15 cellular contexts compared by ENCODE assay signal in genomic region chr20:4924032-4924431, GRCh38.
DNase-seq lines count a peak whose midpoint lies in the region; ATAC-seq and TF ChIP-seq lines count a peak whose summit lies in the region.
"Had no signal": no experiment of that assay in that cellular context is flagged by ENCODE, and none has a peak within 500 bp of the region (broad histone marks: within the 10 kb centered on the region; RNA-seq: fewer than 3 reads in every experiment).

No MANE protein-coding gene starts in this region.

- H3K4me1 ChIP-seq in H9 (ENCODE audit: insufficient read depth, low read length) (peaks cover 3% of the 10 kb centered on the region; the same call in 1 of the 2 replicates), foreskin keratinocyte (no peaks in the 10 kb centered on the region)

- H3K79me2 ChIP-seq in H9 (ENCODE audit: insufficient read depth, low read length), result no peaks in the 10 kb centered on the region

- DNase-seq in activated naive CD4-positive, alpha-beta T cell treated with anti-CD3 and anti-CD28 coated beads, Interleukin-2, amount 50 U/mL, for 72 hours (ENCODE audit: low spot score in 2 of 2), result no peak
- DNase-seq in activated naive CD4-positive, alpha-beta T cell treated with anti-CD3 and anti-CD28 coated beads, Interleukin-2, amount 50 U/mL, for 16 hours, result no peak
- DNase-seq in H9 (peak; percentile 36), GM13976 (ENCODE audit: low spot score) (no peak), foreskin keratinocyte (no peak)
- DNase-seq in central memory CD8-positive, alpha-beta T cell (ENCODE audit: low spot score in 2 of 2), result no peak
- DNase-seq: Calu3, DMS53, NCI-H1048, NCI-H1436 treated with DMSO at 0.1 percent for 48 hours, NCI-H510A treated with DMSO at 0.1 percent for 48 hours had no signal

- H3K9me3 ChIP-seq in H9 (ENCODE audit: control insufficient read depth, low read depth, low read length), result no peaks in the 10 kb centered on the region
- H3K9me3 ChIP-seq: A549 had no signal

- H4K91ac ChIP-seq in H9 (ENCODE audit: insufficient read length, low read depth, low read length), result no peak overlapping the region

- H4K20me1 ChIP-seq in H9 (ENCODE audit: control insufficient read depth, insufficient read depth, insufficient read length), result no peaks in the 10 kb centered on the region

- H3K27ac Mint-ChIP-seq in activated naive CD4-positive, alpha-beta T cell treated with anti-CD3 and anti-CD28 coated beads, Interleukin-2, amount 50 U/mL, for 72 hours, result peak overlapping the region; percentile 57 to 68
- peak overlapping the region in 1 of 3 experiments; percentile 83; a peak in 3 of 7 replicates for H3K27ac Mint-ChIP-seq in H9
- H3K27ac Mint-ChIP-seq in central memory CD8-positive, alpha-beta T cell (ENCODE audit: low read depth), result peak overlapping the region; percentile 52
- H3K27ac Mint-ChIP-seq in stimulated activated memory B cell treated with anti-CD40 and anti-IgM and Interleukin-4, amounts not matched to agents 10 μg/mL and 1 μg/mL and 100 μg/mL, for 72 hours, result peak overlapping the region; percentile 71

- H2BK120ac ChIP-seq in H9 (ENCODE audit: low read depth, low read length, poor library complexity, severe bottlenecking), result no peak overlapping the region

- H2AK5ac ChIP-seq in H9 (ENCODE audit: insufficient read length, low read length), result no peak overlapping the region

- H3T11ph ChIP-seq in H9 (ENCODE audit: low read length), result no peak overlapping the region

- H2AFZ ChIP-seq in H9 (ENCODE audit: low read length), result no peak overlapping the region

- no peaks in the 10 kb centered on the region for H3K27me3 Mint-ChIP-seq in H9 (ENCODE audit: low read depth)
- no peaks in the 10 kb centered on the region for H3K27me3 Mint-ChIP-seq in central memory CD8-positive, alpha-beta T cell
- no peaks in the 10 kb centered on the region for H3K27me3 Mint-ChIP-seq in stimulated activated memory B cell treated with anti-CD40 and anti-IgM and Interleukin-4, amounts not matched to agents 10 μg/mL and 1 μg/mL and 100 μg/mL, for 72 hours

- H3K27me3 ChIP-seq in H9 (ENCODE audit: insufficient read depth, low read length) (no peaks in the 10 kb centered on the region), foreskin keratinocyte (no peaks in the 10 kb centered on the region)

- H2BK5ac ChIP-seq in H9 (ENCODE audit: insufficient read length, low read length), result no peak overlapping the region

- H4K8ac ChIP-seq in H9 (replicated peaks; ENCODE audit: insufficient read length, low read depth, low read length), result no peak overlapping the region

- H3K4ac ChIP-seq in H9 (ENCODE audit: low read depth, low read length), result no peak overlapping the region

- no peak for TF ChIP-seq CTCF in H9 (conservative IDR thresholded peaks at IDR 0.05)
- TF ChIP-seq CTCF in GM13976 (IDR thresholded peaks at IDR 0.05; ENCODE audit: borderline replicate concordance, control extremely low read depth, extremely low read depth, insufficient read depth, missing control alignments), result no peak
- TF ChIP-seq CTCF in foreskin keratinocyte (conservative IDR thresholded peaks at IDR 0.05), result no peak

- no peak overlapping the region for H4K5ac ChIP-seq in H9 (ENCODE audit: insufficient read length, low read depth, low read length)

- no peak overlapping the region for H3K18ac ChIP-seq in H9 (ENCODE audit: insufficient read length, low read depth, low read length)

- no peak overlapping the region for H2BK12ac ChIP-seq in H9 (ENCODE audit: insufficient read length, low read depth, low read length)

- H3K9me3 Mint-ChIP-seq in activated naive CD4-positive, alpha-beta T cell treated with anti-CD3 and anti-CD28 coated beads, Interleukin-2, amount 50 U/mL, for 72 hours, result no peaks in the 10 kb centered on the region
- H3K9me3 Mint-ChIP-seq in H9, result no peaks in the 10 kb centered on the region
- no peaks in the 10 kb centered on the region for H3K9me3 Mint-ChIP-seq in central memory CD8-positive, alpha-beta T cell
- H3K9me3 Mint-ChIP-seq in stimulated activated memory B cell treated with anti-CD40 and anti-IgM and Interleukin-4, amounts not matched to agents 10 μg/mL and 1 μg/mL and 100 μg/mL, for 72 hours, result no peaks in the 10 kb centered on the region

- no peak overlapping the region for H3K4me3 Mint-ChIP-seq in H9
- no peak overlapping the region for H3K4me3 Mint-ChIP-seq in central memory CD8-positive, alpha-beta T cell
- no peak overlapping the region for H3K4me3 Mint-ChIP-seq in stimulated activated memory B cell treated with anti-CD40 and anti-IgM and Interleukin-4, amounts not matched to agents 10 μg/mL and 1 μg/mL and 100 μg/mL, for 72 hours

- in situ Hi-C loops in GM13976 (cut with MboI; ENCODE audit: low sequenced_read_pairs, unreplicated experiment), result no loop called here

- H2BK20ac ChIP-seq in H9 (ENCODE audit: low read depth, low read length, poor library complexity, severe bottlenecking), result no peak overlapping the region

- H3K79me1 ChIP-seq in H9 (ENCODE audit: insufficient read depth, low read depth, low read length, poor library complexity, severe bottlenecking), result no peaks in the 10 kb centered on the region

- no peaks in the 10 kb centered on the region for H3K36me3 Mint-ChIP-seq in activated naive CD4-positive, alpha-beta T cell treated with anti-CD3 and anti-CD28 coated beads, Interleukin-2, amount 50 U/mL, for 72 hours
- no peaks in the 10 kb centered on the region; a peak in 3 of 7 replicates for H3K36me3 Mint-ChIP-seq in H9 (ENCODE audit: insufficient read depth in 1 of 3, low read depth in 3 of 3)
- peaks cover 10% of the 10 kb centered on the region for H3K36me3 Mint-ChIP-seq in central memory CD8-positive, alpha-beta T cell (ENCODE audit: insufficient read depth)
- H3K36me3 Mint-ChIP-seq in stimulated activated memory B cell treated with anti-CD40 and anti-IgM and Interleukin-4, amounts not matched to agents 10 μg/mL and 1 μg/mL and 100 μg/mL, for 72 hours, result peaks cover 81% of the 10 kb centered on the region

- H3K56ac ChIP-seq in H9 (ENCODE audit: insufficient read length, low read depth, low read length), result no peak overlapping the region

- peaks cover 18% of the 10 kb centered on the region in 2 experiments for H3K4me1 Mint-ChIP-seq in H9
- H3K4me1 Mint-ChIP-seq in central memory CD8-positive, alpha-beta T cell, result peaks cover 38% of the 10 kb centered on the region
- H3K4me1 Mint-ChIP-seq in stimulated activated memory B cell treated with anti-CD40 and anti-IgM and Interleukin-4, amounts not matched to agents 10 μg/mL and 1 μg/mL and 100 μg/mL, for 72 hours, result peaks cover 58% of the 10 kb centered on the region

- no peak overlapping the region for H2BK15ac ChIP-seq in H9 (ENCODE audit: low read depth, low read length)

- no peak overlapping the region for H3K9ac ChIP-seq in H9 (ENCODE audit: extremely low read depth, insufficient read length, low read length)
- H3K9ac ChIP-seq: KMS-11 had no signal

- no peaks in the 10 kb centered on the region for H3K23me2 ChIP-seq in H9 (ENCODE audit: insufficient read length, low read depth, low read length, poor library complexity, severe bottlenecking)

- no peak for ATAC-seq in activated naive CD4-positive, alpha-beta T cell treated with anti-CD3 and anti-CD28 coated beads, Interleukin-2, amount 50 U/mL, for 72 hours
- ATAC-seq in central memory CD8-positive, alpha-beta T cell (replicated peaks; ENCODE audit: extremely low read depth, poor library complexity, severe bottlenecking), result no peak
- ATAC-seq in stimulated activated memory B cell treated with anti-CD40 and anti-IgM and Interleukin-4, amounts not matched to agents 10 μg/mL and 1 μg/mL and 100 μg/mL, for 72 hours, result no peak
- ATAC-seq in foreskin keratinocyte, result no peak
- ATAC-seq in GM19395 (IDR thresholded peaks at IDR 0.05; ENCODE audit: unreplicated experiment), result no peak

- H3K14ac ChIP-seq in H9 (ENCODE audit: insufficient read depth, low read length), result no peak overlapping the region; the same call in 1 of the 2 replicates

- no peak overlapping the region for H3K4me2 ChIP-seq in H9 (ENCODE audit: insufficient read depth, insufficient read length, low read length)
- H3K4me2 ChIP-seq: A549, KMS-11 had no signal

- no CpG with 5 or more reads among the region's 6 CpGs for WGBS in H9 (ENCODE audit: extremely low coverage, insufficient read length, low lambda C conversion rate)

- H3K27ac ChIP-seq in H9 (ENCODE audit: insufficient read length, low read depth, low read length), result no peak overlapping the region
- no peak overlapping the region for H3K27ac ChIP-seq in foreskin keratinocyte
- H3K27ac ChIP-seq: KMS-11 had no signal

- H3K23ac ChIP-seq in H9 (ENCODE audit: insufficient read length, low read depth, low read length), result no peak overlapping the region
